In genomic region chr1:60421965-60422364, GRCh38 we compare ENCODE assay signal across 1 cellular context.
TF ChIP-seq lines count a peak whose summit lies in the region.

No MANE protein-coding gene starts in this region.

TF ChIP-seq in HCT116, 20 proteins besides CTCF, POLR2A, EP300 and RAD21 (continued from another document):
- no peak for TF ChIP-seq REST (IDR thresholded peaks at IDR 0.05; ENCODE audit: low read depth)
- TF ChIP-seq ATF3 (IDR thresholded peaks at IDR 0.05): no peak
- TF ChIP-seq SIN3A (IDR thresholded peaks at IDR 0.05; ENCODE audit: low read depth): no peak
- no peak for TF ChIP-seq MAX (IDR thresholded peaks at IDR 0.05)
- no peak for TF ChIP-seq CEBPB (IDR thresholded peaks at IDR 0.05; ENCODE audit: low read depth)
